In genomic region chr19:47512183-47512947, GRCh38 we compare ENCODE assay signal across 1 cellular context.
TF ChIP-seq lines count a peak whose summit lies in the region.

No MANE protein-coding gene starts in this region.

TF ChIP-seq in SK-N-SH, 30 proteins besides CTCF, POLR2A, EP300 and RAD21 (continued from another document):
- TF ChIP-seq IRF3 (IDR thresholded peaks at IDR 0.05; ENCODE audit: low read depth, low read length): no peak
